14 cellular contexts compared by ENCODE assay signal in the genomic region with DNA sequence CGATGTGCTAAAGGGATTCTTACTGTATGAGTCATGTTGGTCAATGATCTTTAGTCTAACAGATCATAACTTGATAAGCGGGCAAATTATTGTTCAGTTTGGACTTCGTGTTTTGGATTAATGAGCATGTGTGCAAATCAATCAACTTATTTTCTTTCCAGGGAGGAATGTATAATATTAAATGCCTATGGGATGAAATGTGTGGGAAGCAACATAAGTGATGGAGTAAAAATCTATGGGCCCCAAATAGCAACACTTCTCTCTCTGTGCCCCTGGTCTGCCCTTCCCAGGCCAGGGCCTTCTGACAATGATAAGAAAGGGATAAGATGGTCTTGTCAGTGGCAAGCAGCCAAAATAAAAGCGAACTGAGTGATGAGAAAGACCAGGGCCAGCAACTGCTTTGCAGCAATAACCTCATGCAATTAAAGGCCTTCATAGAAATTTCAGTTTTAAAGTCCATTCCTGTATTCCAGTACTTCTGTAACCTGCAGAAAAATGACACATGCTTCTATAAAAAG.
DNase-seq lines count a peak whose midpoint lies in the region; ATAC-seq and TF ChIP-seq lines count a peak whose summit lies in the region.
"Had no signal": no experiment of that assay in that cellular context is flagged by ENCODE, and none has a peak within 500 bp of the region (broad histone marks: within the 10 kb centered on the region; RNA-seq: fewer than 3 reads in every experiment).

No MANE protein-coding gene starts in this region.

- H3K4me1 ChIP-seq in right atrium auricular region (peaks cover 0 to 3% of the 10 kb centered on the region in 2 donors), cardiac muscle cell (ENCODE audit: low read depth) (peaks cover 58% of the 10 kb centered on the region)

- TF ChIP-seq CTCF in right atrium auricular region (IDR thresholded peaks at IDR 0.05) (no peak), cardiac muscle cell (IDR thresholded peaks at IDR 0.05; ENCODE audit: low read depth, low read length) (no peak), type B pancreatic cell (conservative IDR thresholded peaks at IDR 0.05) (no peak)

- no peaks in the 10 kb centered on the region for H3K36me3 ChIP-seq in right atrium auricular region
- H3K36me3 ChIP-seq in cardiac muscle cell: no peaks in the 10 kb centered on the region
- H3K36me3 ChIP-seq: BLaER1 treated with 17β-estradiol and CSF1 and Interleukin-3, amounts not matched to agents 10 nM and 100 nM had no signal

- H3K4me3 Mint-ChIP-seq in type B pancreatic cell: no peak overlapping the region
- H3K4me3 Mint-ChIP-seq: CD4-positive, CD25-positive, alpha-beta regulatory T cell; GM23338 had no signal

- H3K27ac ChIP-seq in right atrium auricular region: no peak overlapping the region
- peak overlapping the region; percentile 91 for H3K27ac ChIP-seq in cardiac muscle cell

- H3K9me3 Mint-ChIP-seq in type B pancreatic cell: peaks cover 22% of the 10 kb centered on the region
- H3K9me3 Mint-ChIP-seq: CD4-positive, CD25-positive, alpha-beta regulatory T cell; GM23338 had no signal

- no peaks in the 10 kb centered on the region for H3K9me3 ChIP-seq in right atrium auricular region
- no peaks in the 10 kb centered on the region for H3K9me3 ChIP-seq in cardiac muscle cell (ENCODE audit: low read depth)

- H3K4me3 ChIP-seq in right atrium auricular region (no peak overlapping the region), cardiac muscle cell (no peak overlapping the region)
- H3K4me3 ChIP-seq: BLaER1 treated with 17β-estradiol and CSF1 and Interleukin-3, amounts not matched to agents 10 nM and 100 nM; GM23338 had no signal

- intact Hi-C loops in Right ventricle myocardium superior (cut with DNase I): no loop called here
- intact Hi-C loops in left ventricle myocardium superior (cut with micrococcal nuclease): no loop called here

- peak overlapping the region; percentile 15 for H3K27ac Mint-ChIP-seq in type B pancreatic cell
- H3K27ac Mint-ChIP-seq: CD4-positive, CD25-positive, alpha-beta regulatory T cell; GM23338 had no signal

- H3K36me3 Mint-ChIP-seq in type B pancreatic cell: no peaks in the 10 kb centered on the region
- H3K36me3 Mint-ChIP-seq: CD4-positive, CD25-positive, alpha-beta regulatory T cell had no signal

- H3K27me3 ChIP-seq in right atrium auricular region (no peaks in the 10 kb centered on the region), cardiac muscle cell (no peaks in the 10 kb centered on the region)
- H3K27me3 ChIP-seq: BLaER1 treated with 17β-estradiol and CSF1 and Interleukin-3, amounts not matched to agents 10 nM and 100 nM had no signal

- ATAC-seq in Right ventricle myocardium superior (ENCODE audit: poor library complexity) (peak; percentile 57), left ventricle myocardium superior (peak; percentile 81), GM18519 (IDR thresholded peaks at IDR 0.05; ENCODE audit: low FRiP score, unreplicated experiment) (no peak), HG02642 (IDR thresholded peaks at IDR 0.05; ENCODE audit: poor library complexity, unreplicated experiment) (no peak), HG03280 (IDR thresholded peaks at IDR 0.05; ENCODE audit: unreplicated experiment) (no peak)
- ATAC-seq: GM23338 had no signal

- H3K4me1 Mint-ChIP-seq in type B pancreatic cell (ENCODE audit: unreplicated experiment): peaks cover 37% of the 10 kb centered on the region
- H3K4me1 Mint-ChIP-seq: CD4-positive, CD25-positive, alpha-beta regulatory T cell; GM23338 had no signal

- H3K27me3 Mint-ChIP-seq in type B pancreatic cell: no peaks in the 10 kb centered on the region
- H3K27me3 Mint-ChIP-seq: CD4-positive, CD25-positive, alpha-beta regulatory T cell had no signal

- DNase-seq in Right ventricle myocardium superior (no peak), right atrium auricular region (ENCODE audit: low spot score) (no peak), cardiac muscle cell (ENCODE audit: low read depth in 1 of 2, low spot score in 1 of 2) (peak in 1 of 2 donors; percentile 88), left ventricle myocardium superior (no peak), type B pancreatic cell (ENCODE audit: extremely low spot score, unreplicated experiment) (no peak)
- DNase-seq: ACHN; CD4-positive, CD25-positive, alpha-beta regulatory T cell; DMS53; H7 had no signal

Comparison
In these comparisons a context has a peak if more than half of its experiments do, and no peak if none do; other contexts are left out.
1. ATAC-seq: peak in Right ventricle myocardium superior (single experiment) and left ventricle myocardium superior (single experiment); none in GM18519 (single experiment), HG02642 (single experiment) and HG03280 (single experiment).